In genomic region chr1:93467606-93468005, GRCh38 we compare ENCODE assay signal across 28 cellular contexts.
"Had no signal": no experiment of that assay in that cellular context is flagged by ENCODE, and none has a peak within 500 bp of the region (broad histone marks: within the 10 kb centered on the region; RNA-seq: fewer than 3 reads in every experiment).

No MANE protein-coding gene starts in this region.

- H3K27ac ChIP-seq: left ventricle myocardium inferior, neural progenitor cell, neutrophil, parathyroid adenoma, right atrium auricular region, skin epidermis, transverse colon, vagina had no signal

- H3K9me3 Mint-ChIP-seq: stimulated activated effector memory CD8-positive, alpha-beta T cell treated with anti-CD3 and anti-CD28 coated beads, Interleukin-12 subunit alpha, Interleukin-12 subunit beta, amount 100 ng/mL, for 72 hours had no signal

- H3K36me3 Mint-ChIP-seq: immature natural killer cell; natural killer cell; stimulated activated effector memory CD8-positive, alpha-beta T cell treated with anti-CD3 and anti-CD28 coated beads, Interleukin-12 subunit alpha, Interleukin-12 subunit beta, amount 100 ng/mL, for 72 hours had no signal

- H3K27me3 ChIP-seq: neural progenitor cell, neutrophil, right atrium auricular region, transverse colon, vagina had no signal

- H3K4me1 Mint-ChIP-seq: immature natural killer cell; natural killer cell; nephron progenitor cell; neural progenitor cell; stimulated activated effector memory CD8-positive, alpha-beta T cell treated with anti-CD3 and anti-CD28 coated beads, Interleukin-12 subunit alpha, Interleukin-12 subunit beta, amount 100 ng/mL, for 72 hours had no signal

- ATAC-seq: left colon; natural killer cell; sciatic nerve; stimulated activated effector memory CD8-positive, alpha-beta T cell treated with anti-CD3 and anti-CD28 coated beads, Interleukin-12 subunit alpha, Interleukin-12 subunit beta, amount 100 ng/mL, for 72 hours had no signal

- H3K9me3 ChIP-seq: neutrophil, right atrium auricular region, vagina had no signal

- H3K4me1 ChIP-seq: neural progenitor cell had no signal

- H3K4me2 ChIP-seq: neural progenitor cell had no signal

- DNase-seq: hypothalamus; immature natural killer cell; kidney; left colon; left ventricle myocardium inferior; mesendoderm; naive B cell; natural killer cell; nephron progenitor cell; occipital lobe; stimulated activated CD4-positive, alpha-beta T cell treated with anti-CD3 and anti-CD28 coated beads, Interleukin-12 subunit alpha, Interleukin-12 subunit beta, amount 100 ng/mL, for 4 hours; stimulated activated CD4-positive, alpha-beta T cell treated with anti-CD3 and anti-CD28 coated beads, Interleukin-15, amount 100 ng/mL, for 24 hours; stimulated activated CD4-positive, alpha-beta T cell treated with anti-CD3 and anti-CD28 coated beads, Interleukin-2, amount 100 ng/mL, for 24 hours; stimulated activated CD4-positive, alpha-beta T cell treated with anti-CD3 and anti-CD28 coated beads, Interleukin-4, amount 100 ng/mL, for 1 hour; stimulated activated naive CD4-positive, alpha-beta T cell; transverse colon had no signal

- H2AFZ ChIP-seq: neural progenitor cell, parathyroid adenoma had no signal

- FAIRE-seq: islet of Langerhans, kidney had no signal

- H3K27ac Mint-ChIP-seq: immature natural killer cell; mesothelial cell of epicardium; natural killer cell; nephron progenitor cell; neural progenitor cell; stimulated activated effector memory CD8-positive, alpha-beta T cell treated with anti-CD3 and anti-CD28 coated beads, Interleukin-12 subunit alpha, Interleukin-12 subunit beta, amount 100 ng/mL, for 72 hours; stimulated activated naive CD8-positive, alpha-beta T cell treated with anti-CD3 and anti-CD28 coated beads, Interleukin-15, Interleukin-2, amounts not matched to agents 100 ng/mL and 50 ng/mL, for 24 hours had no signal

- H3K9ac ChIP-seq: neural progenitor cell, parathyroid adenoma had no signal

- H3K4me3 ChIP-seq: left ventricle myocardium inferior, lung, neural progenitor cell, right atrium auricular region, skin epidermis, transverse colon, vagina had no signal

- H3K36me3 ChIP-seq: left ventricle myocardium inferior, neural progenitor cell, neutrophil, right atrium auricular region, transverse colon, vagina had no signal

- H3K27me3 Mint-ChIP-seq: naive B cell had no signal

- H3K4me3 Mint-ChIP-seq: immature natural killer cell; mesothelial cell of epicardium; naive B cell; natural killer cell; nephron progenitor cell; neural progenitor cell; stimulated activated effector memory CD8-positive, alpha-beta T cell treated with anti-CD3 and anti-CD28 coated beads, Interleukin-12 subunit alpha, Interleukin-12 subunit beta, amount 100 ng/mL, for 72 hours; stimulated activated naive CD8-positive, alpha-beta T cell treated with anti-CD3 and anti-CD28 coated beads, Interleukin-15, Interleukin-2, amounts not matched to agents 100 ng/mL and 50 ng/mL, for 24 hours had no signal
